Comparison of ENCODE assay signal across 2 cellular contexts in genomic region chr17:236641-237405, GRCh38.
A peak's percentile ranks its signal among the peaks of the same experiment; 100 is the strongest.
TF ChIP-seq lines count a peak whose summit lies in the region.

No MANE protein-coding gene starts in this region.

TF ChIP-seq in HEK293, 187 proteins besides CTCF, POLR2A, EP300 and RAD21:
- TF ChIP-seq ZNF404 (tag by site-specific recombination; IDR thresholded peaks at IDR 0.05) (no peak), GLIS1 (tag by site-specific recombination; IDR thresholded peaks at IDR 0.05) (no peak), ZNF449 (tag by site-specific recombination; IDR thresholded peaks at IDR 0.05) (no peak), ZNF302 (tag by site-specific recombination; IDR thresholded peaks at IDR 0.05; ENCODE audit: low read depth) (no peak), REPIN1 (tag by site-specific recombination; IDR thresholded peaks at IDR 0.05; ENCODE audit: low read depth) (no peak), ZBTB48 (tag by site-specific recombination; IDR thresholded peaks at IDR 0.05) (no peak), ZBTB11 (tag by site-specific recombination; conservative IDR thresholded peaks at IDR 0.05; ENCODE audit: low read depth) (no peak), ZSCAN30 (tag by site-specific recombination; IDR thresholded peaks at IDR 0.05) (no peak), ZNF140 (tag by site-specific recombination; IDR thresholded peaks at IDR 0.05) (no peak), ZSCAN5A (tag by site-specific recombination; IDR thresholded peaks at IDR 0.05) (no peak), ZNF521 (tag by site-specific recombination; IDR thresholded peaks at IDR 0.05) (no peak), EGR2 (tag by site-specific recombination; IDR thresholded peaks at IDR 0.05; ENCODE audit: low read depth) (peak; percentile 77), YY1 (tag by site-specific recombination; IDR thresholded peaks at IDR 0.05) (no peak), SCRT1 (tag by site-specific recombination; IDR thresholded peaks at IDR 0.05; ENCODE audit: borderline replicate concordance) (no peak), ZNF624 (tag by site-specific recombination; IDR thresholded peaks at IDR 0.05) (no peak), ZNF274 (IDR thresholded peaks at IDR 0.05; ENCODE audit: low read length) (no peak), ZNF274 (tag by site-specific recombination; IDR thresholded peaks at IDR 0.05; ENCODE audit: borderline replicate concordance) (no peak), ZFHX2 (tag by site-specific recombination; conservative IDR thresholded peaks at IDR 0.05) (peak; percentile 77)

TF ChIP-seq in HepG2, 621 proteins besides CTCF, POLR2A, EP300 and RAD21:
- TF ChIP-seq, protein P1, sequence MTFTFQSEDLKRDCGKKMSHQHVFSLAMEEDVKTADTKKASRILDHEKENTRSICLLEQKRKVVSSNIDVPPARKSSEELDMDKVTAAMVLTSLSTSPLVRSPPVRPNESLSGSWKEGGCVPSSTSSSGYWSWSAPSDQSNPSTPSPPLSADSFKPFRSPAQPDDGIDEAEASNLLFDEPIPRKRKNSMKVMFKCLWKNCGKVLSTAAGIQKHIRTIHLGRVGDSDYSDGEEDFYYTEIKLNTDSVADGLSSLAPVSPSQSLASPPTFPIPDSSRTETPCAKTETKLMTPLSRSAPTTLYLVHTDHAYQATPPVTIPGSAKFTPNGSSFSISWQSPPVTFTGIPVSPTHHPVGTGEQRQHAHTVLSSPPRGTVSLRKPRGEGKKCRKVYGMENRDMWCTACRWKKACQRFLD (CRISPR knock-in tag; IDR thresholded peaks at IDR 0.05; ENCODE audit: borderline replicate concordance), result no peak
- no peak for TF ChIP-seq TRIM22 (IDR thresholded peaks at IDR 0.05)
- no peak for TF ChIP-seq HOXA3 (CRISPR knock-in tag; IDR thresholded peaks at IDR 0.05)
- TF ChIP-seq, protein P2, sequence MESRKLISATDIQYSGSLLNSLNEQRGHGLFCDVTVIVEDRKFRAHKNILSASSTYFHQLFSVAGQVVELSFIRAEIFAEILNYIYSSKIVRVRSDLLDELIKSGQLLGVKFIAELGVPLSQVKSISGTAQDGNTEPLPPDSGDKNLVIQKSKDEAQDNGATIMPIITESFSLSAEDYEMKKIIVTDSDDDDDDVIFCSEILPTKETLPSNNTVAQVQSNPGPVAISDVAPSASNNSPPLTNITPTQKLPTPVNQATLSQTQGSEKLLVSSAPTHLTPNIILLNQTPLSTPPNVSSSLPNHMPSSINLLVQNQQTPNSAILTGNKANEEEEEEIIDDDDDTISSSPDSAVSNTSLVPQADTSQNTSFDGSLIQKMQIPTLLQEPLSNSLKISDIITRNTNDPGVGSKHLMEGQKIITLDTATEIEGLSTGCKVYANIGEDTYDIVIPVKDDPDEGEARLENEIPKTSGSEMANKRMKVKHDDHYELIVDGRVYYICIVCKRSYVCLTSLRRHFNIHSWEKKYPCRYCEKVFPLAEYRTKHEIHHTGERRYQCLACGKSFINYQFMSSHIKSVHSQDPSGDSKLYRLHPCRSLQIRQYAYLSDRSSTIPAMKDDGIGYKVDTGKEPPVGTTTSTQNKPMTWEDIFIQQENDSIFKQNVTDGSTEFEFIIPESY (CRISPR knock-in tag; IDR thresholded peaks at IDR 0.05), result peak; percentile 77; the same call in 1 of the 2 replicates
- TF ChIP-seq ZBTB38 (CRISPR knock-in tag; IDR thresholded peaks at IDR 0.05), result 0 out of 2 replicates have a peak, but pooled peaks have one; percentile 35
TF ChIP-seq in HepG2: peak in this region for 2.
